Comparison of ENCODE assay signal across 27 cellular contexts in the genomic region with DNA sequence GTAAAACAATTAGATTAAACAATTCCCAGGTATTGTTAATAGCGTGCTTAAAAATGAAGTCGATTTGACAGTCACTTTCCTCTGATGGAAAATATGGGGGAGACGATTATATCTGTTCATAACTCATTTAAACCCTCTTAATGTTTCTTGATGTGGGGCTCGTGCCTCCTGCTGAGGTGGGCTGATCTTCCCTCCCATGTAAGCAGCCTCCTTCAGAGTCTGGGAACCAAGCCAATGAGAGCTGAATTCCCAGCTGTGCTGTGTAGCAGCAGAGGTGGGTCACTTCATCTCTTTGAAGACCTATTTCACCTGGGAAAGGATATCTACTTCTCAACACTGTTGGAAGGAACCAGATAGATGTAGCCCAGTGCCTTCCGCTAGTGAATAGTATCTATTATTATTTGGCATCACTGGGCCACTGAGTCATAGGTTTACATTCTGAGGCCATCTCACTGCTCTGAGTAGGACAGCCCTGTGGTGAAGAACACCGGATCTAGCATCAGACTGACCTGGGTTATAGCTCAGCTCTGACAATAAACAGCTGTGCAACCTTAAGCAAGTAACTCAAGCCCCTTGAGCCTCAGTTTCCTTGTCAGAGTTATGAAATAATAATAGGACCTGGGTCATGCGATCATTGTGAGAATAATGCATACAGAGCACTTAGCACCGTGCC.
A peak's percentile ranks its signal among the peaks of the same experiment; 100 is the strongest.
DNase-seq lines count a peak whose midpoint lies in the region; ATAC-seq and TF ChIP-seq lines count a peak whose summit lies in the region.
"Had no signal": no experiment of that assay in that cellular context is flagged by ENCODE, and none has a peak within 500 bp of the region (broad histone marks: within the 10 kb centered on the region; RNA-seq: fewer than 3 reads in every experiment).

No MANE protein-coding gene starts in this region.

- no peaks in the 10 kb centered on the region for H3K4me1 Mint-ChIP-seq in naive thymus-derived CD4-positive, alpha-beta T cell

- DNase-seq in AG04450 (ENCODE audit: low read depth, low spot score) (peak; percentile 72), GM04504 (ENCODE audit: low read depth) (peak; percentile 12), adipocyte (ENCODE audit: low read depth) (peak; percentile 8), fibroblast of pulmonary artery (ENCODE audit: low read depth) (peak; percentile 31), NCI-H345 treated with DMSO at 0.1 percent for 48 hours (lab: John Stamatoyannopoulos, UW; ENCODE audit: unreplicated experiment) (no peak), DMS79 treated with DMSO at 0.1 percent for 48 hours (lab: John Stamatoyannopoulos, UW) (no peak)
- DNase-seq in naive thymus-derived CD4-positive, alpha-beta T cell, result no peak
- no peak for DNase-seq in activated naive CD4-positive, alpha-beta T cell (lab: John Stamatoyannopoulos, UW)
- DNase-seq: activated CD4-positive, alpha-beta T cell treated with anti-CD3 and anti-CD28 coated beads, Interleukin-2, amount 50 U/mL, for 48 hours; activated naive CD4-positive, alpha-beta T cell treated with Interleukin-2 at 50 U/mL for 16 hours; activated T-cell treated with anti-CD3 and anti-CD28 coated beads for 4 hours; CD4-positive, alpha-beta memory T cell; dermis blood vessel endothelial cell; DMS53; KBM-7; left lung; NCI-H82; PC-9; psoas muscle; stimulated activated CD8-positive, alpha-beta memory T cell treated with anti-CD3 and anti-CD28 coated beads, Interleukin-4, amount 100 ng/mL, for 48 hours had no signal

- H3K9ac ChIP-seq in adipocyte (ENCODE audit: low read length), result no peak overlapping the region

- intact Hi-C loops in naive thymus-derived CD4-positive, alpha-beta T cell (cut with micrococcal nuclease), result no loop called here

- H3K9me3 Mint-ChIP-seq in naive thymus-derived CD4-positive, alpha-beta T cell, result peaks cover 0 to 1% (median 0%) of the 10 kb centered on the region in 11 donors
- H3K9me3 Mint-ChIP-seq: T-helper 1 cell treated with Interleukin-12 subunit alpha and Interleukin-12 subunit beta and Interleukin-4 antibody, amounts not matched to agents 30 μg/mL and 1 μg/mL, for 36 hours had no signal

- H3K9me3 ChIP-seq in AG04450 (ENCODE audit: control insufficient read depth, insufficient read depth, low read length), result no peaks in the 10 kb centered on the region; the same call in 1 of the 2 replicates
- H3K9me3 ChIP-seq in adipocyte (ENCODE audit: control insufficient read depth, low read length), result no peaks in the 10 kb centered on the region
- no peaks in the 10 kb centered on the region for H3K9me3 ChIP-seq in naive thymus-derived CD4-positive, alpha-beta T cell (ENCODE audit: control insufficient read depth in 2 of 3, low read length in 3 of 3)
- H3K9me3 ChIP-seq: A549, left lung, psoas muscle, suprapubic skin had no signal

- H3K27me3 ChIP-seq in AG04450 (ENCODE audit: control insufficient read depth, insufficient read depth, low read length), result no peaks in the 10 kb centered on the region
- no peaks in the 10 kb centered on the region for H3K27me3 ChIP-seq in adipocyte (replicated peaks; ENCODE audit: control insufficient read depth, insufficient read depth, low read length)
- no peaks in the 10 kb centered on the region for H3K27me3 ChIP-seq in naive thymus-derived CD4-positive, alpha-beta T cell (ENCODE audit: control insufficient read depth in 2 of 2, insufficient read depth in 2 of 2, low read length in 2 of 2)
- H3K27me3 ChIP-seq: left lung, suprapubic skin had no signal

- no peak overlapping the region for H3K27ac Mint-ChIP-seq in naive thymus-derived CD4-positive, alpha-beta T cell
- H3K27ac Mint-ChIP-seq: brain; CD4-positive, alpha-beta memory T cell; T-helper 1 cell treated with Interleukin-12 subunit alpha and Interleukin-12 subunit beta and Interleukin-4 antibody, amounts not matched to agents 30 μg/mL and 1 μg/mL, for 36 hours had no signal

- H3K36me3 ChIP-seq in adipocyte (ENCODE audit: control insufficient read depth, insufficient read depth, low read length, severe bottlenecking), result no peaks in the 10 kb centered on the region
- H3K36me3 ChIP-seq in naive thymus-derived CD4-positive, alpha-beta T cell (ENCODE audit: control insufficient read depth in 2 of 3, insufficient read depth in 3 of 3, low read length in 3 of 3), result no peaks in the 10 kb centered on the region
- H3K36me3 ChIP-seq: left lung, suprapubic skin had no signal

- no peak for ATAC-seq in naive thymus-derived CD4-positive, alpha-beta T cell
- ATAC-seq: A549, left lung, psoas muscle had no signal

- H3K4me1 ChIP-seq in adipocyte (ENCODE audit: control insufficient read depth, insufficient read depth, low read length), result peaks cover 6% of the 10 kb centered on the region
- no peaks in the 10 kb centered on the region for H3K4me1 ChIP-seq in naive thymus-derived CD4-positive, alpha-beta T cell (ENCODE audit: control insufficient read depth in 2 of 2, insufficient read depth in 2 of 2, low read length in 2 of 2)
- H3K4me1 ChIP-seq: A549, left lung, psoas muscle, suprapubic skin had no signal

- no peak for TF ChIP-seq CTCF in AG04450 (IDR thresholded peaks at IDR 0.05; ENCODE audit: low read depth, low read length)
- no peak for TF ChIP-seq CTCF in fibroblast of pulmonary artery (IDR thresholded peaks at IDR 0.05; ENCODE audit: low read length, missing control alignments)

- H3K27me3 Mint-ChIP-seq in naive thymus-derived CD4-positive, alpha-beta T cell, result peaks cover 8 to 28% (median 20%) of the 10 kb centered on the region in 5 donors
- H3K27me3 Mint-ChIP-seq: brain had no signal

- CTCF ChIA-PET in AG04450 (lab: Charles Lee), result interaction anchor here (1.5 kb wide), 1 partner anchor 129 kb away, joined by 6 read pairs; no protein-coding TSS in a partner anchor
- CTCF ChIA-PET in naive thymus-derived CD4-positive, alpha-beta T cell (lab: Charles Lee), result no interaction called here

- no peaks in the 10 kb centered on the region for H3K36me3 Mint-ChIP-seq in naive thymus-derived CD4-positive, alpha-beta T cell
- H3K36me3 Mint-ChIP-seq: brain; CD4-positive, alpha-beta memory T cell had no signal

- H3K4me3 Mint-ChIP-seq in naive thymus-derived CD4-positive, alpha-beta T cell, result no peak overlapping the region
- H3K4me3 Mint-ChIP-seq: brain; CD4-positive, alpha-beta memory T cell; neural crest cell; T-helper 1 cell treated with Interleukin-12 subunit alpha and Interleukin-12 subunit beta and Interleukin-4 antibody, amounts not matched to agents 30 μg/mL and 1 μg/mL, for 36 hours had no signal

- peak overlapping the region; percentile 73 for H3K27ac ChIP-seq in AG04450 (ENCODE audit: low read depth, low read length)
- no peak overlapping the region for H3K27ac ChIP-seq in naive thymus-derived CD4-positive, alpha-beta T cell (ENCODE audit: low read depth, low read length)
- H3K27ac ChIP-seq: A549, left lung, PC-9, psoas muscle, suprapubic skin, VCaP had no signal

- POLR2A ChIA-PET in AG04450 (lab: Yijun Ruan, JAX), result no interaction called here
- POLR2A ChIA-PET in naive thymus-derived CD4-positive, alpha-beta T cell (lab: Charles Lee), result no interaction called here

- H3K4me3 ChIP-seq in AG04450 (ENCODE audit: low read depth, low read length) (no peak overlapping the region), adipocyte (ENCODE audit: low read length) (no peak overlapping the region), fibroblast of pulmonary artery (replicated peaks; ENCODE audit: low read depth, low read length) (no peak overlapping the region)
- H3K4me3 ChIP-seq in naive thymus-derived CD4-positive, alpha-beta T cell (ENCODE audit: low read length), result no peak overlapping the region
- H3K4me3 ChIP-seq: A549, left lung, PC-9, psoas muscle, smooth muscle cell, suprapubic skin had no signal

Comparison
In these comparisons a context has a peak if more than half of its experiments do, and no peak if none do; other contexts are left out.
1. DNase-seq: peak in AG04450 (single experiment), GM04504 (single experiment), adipocyte (single experiment) and fibroblast of pulmonary artery (single experiment); none in NCI-H345 treated with DMSO at 0.1 percent for 48 hours (single experiment), DMS79 treated with DMSO at 0.1 percent for 48 hours (single experiment), naive thymus-derived CD4-positive, alpha-beta T cell (0 of 9) and activated naive CD4-positive, alpha-beta T cell (0 of 4).